ENCODE assay signal across 22 cellular contexts in the genomic region with DNA sequence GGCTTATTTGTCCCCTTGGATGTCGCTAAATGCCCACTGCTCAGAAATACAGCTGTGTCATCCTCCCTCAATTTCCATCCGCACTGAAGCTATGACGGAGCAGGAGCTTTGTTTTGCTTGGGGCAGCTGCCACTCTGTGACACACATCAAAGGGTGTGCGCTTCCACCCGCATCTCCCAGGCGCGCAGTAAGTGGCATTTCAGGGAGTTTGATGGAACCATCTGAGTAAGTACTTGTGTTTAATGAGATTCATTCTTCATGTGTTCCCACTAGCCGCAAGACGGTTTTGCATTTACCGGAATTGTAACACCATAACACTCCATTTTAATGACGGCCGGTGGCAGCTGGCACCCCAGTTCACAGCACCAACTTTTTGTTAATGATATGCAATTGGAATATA.
DNase-seq lines count a peak whose midpoint lies in the region; ATAC-seq and TF ChIP-seq lines count a peak whose summit lies in the region.
"Had no signal": no experiment of that assay in that cellular context is flagged by ENCODE, and none has a peak within 500 bp of the region (broad histone marks: within the 10 kb centered on the region; RNA-seq: fewer than 3 reads in every experiment).

No MANE protein-coding gene starts in this region.

- H2BK12ac ChIP-seq in neuronal stem cell (ENCODE audit: low read length) = no peak overlapping the region

- H3K14ac ChIP-seq in neuronal stem cell (ENCODE audit: low read length) = no peak overlapping the region

- H2BK5ac ChIP-seq in neuronal stem cell (ENCODE audit: low read length) = no peak overlapping the region

- peaks cover 12% of the 10 kb centered on the region for H3K4me1 Mint-ChIP-seq in GM23338

- TF ChIP-seq RAD21 in SK-N-SH (IDR thresholded peaks at IDR 0.05; ENCODE audit: low read length) = no peak

- no peaks in the 10 kb centered on the region for H3K9me2 ChIP-seq in GM23338 (ENCODE audit: insufficient read depth)
- no peaks in the 10 kb centered on the region for H3K9me2 ChIP-seq in SK-N-SH

- no peak overlapping the region for H2AK5ac ChIP-seq in neuronal stem cell (ENCODE audit: low read depth, low read length)

- TF ChIP-seq CTCF in GM23338 (conservative IDR thresholded peaks at IDR 0.05; ENCODE audit: low read depth in 2 of 2) (no peak), SK-N-SH (IDR thresholded peaks at IDR 0.05) (no peak)

- CTCF ChIA-PET in SK-N-SH (lab: Yijun Ruan, JAX) = interaction anchor here (0.6 kb wide), 1 partner anchor 729 kb away, joined by 3 read pairs; no protein-coding TSS in a partner anchor

- H3K36me3 Mint-ChIP-seq in GM23338 (ENCODE audit: low read depth) = no peaks in the 10 kb centered on the region
- H3K36me3 Mint-ChIP-seq: CD8-positive, alpha-beta T cell had no signal

- H3K9me3 ChIP-seq in neuronal stem cell (replicated peaks in 1 of 2; ENCODE audit: control insufficient read depth in 2 of 2, insufficient read depth in 1 of 2, low read depth in 1 of 2, low read length in 2 of 2) = no peaks in the 10 kb centered on the region
- H3K9me3 ChIP-seq in SK-N-SH = no peaks in the 10 kb centered on the region

- H2BK120ac ChIP-seq in neuronal stem cell (ENCODE audit: low read depth, low read length) = no peak overlapping the region

- no peak overlapping the region for H3K23ac ChIP-seq in neuronal stem cell (ENCODE audit: low read depth, low read length, poor library complexity)

- POLR2A ChIA-PET in SK-N-SH (lab: Yijun Ruan, JAX) = no interaction called here

- no peak overlapping the region for H4K8ac ChIP-seq in neuronal stem cell (ENCODE audit: low read depth, low read length)

- DNase-seq in GM23338 (ENCODE audit: low spot score) = no peak
- DNase-seq in NCI-H2171 (lab: John Stamatoyannopoulos, UW) = peak; percentile 5
- DNase-seq in caudate nucleus (lab: John Stamatoyannopoulos, UW) = peak in 12 of 61 donors; percentile 7 to 38 (median 18)
- DNase-seq in neuronal stem cell (ENCODE audit: low spot score) = no peak
- DNase-seq in SK-N-SH = no peak
- DNase-seq in activated CD8-positive, alpha-beta memory T cell treated with anti-CD3 and anti-CD28 coated beads, Interleukin-2, amount 50 U/mL, for 48 hours = no peak
- DNase-seq: activated CD4-positive, alpha-beta T cell treated with anti-CD3 and anti-CD28 coated beads for 36 hours; activated CD8-positive, alpha-beta memory T cell treated with anti-CD3 and anti-CD28 coated beads, Interleukin-2, amount 50 U/mL, for 4 hours; activated gamma-delta T cell treated with Interleukin-2 at 50 U/mL for 16 hours; amniotic stem cell; CD8-positive, alpha-beta T cell; cerebellar nuclear complex; effector memory CD4-positive, alpha-beta T cell; EL; KG1; NCI-H1092; NCI-H446; small intestine; stimulated activated CD4-positive, alpha-beta T cell treated with anti-CD3 and anti-CD28 coated beads, Interleukin-4, amount 100 ng/mL, for 24 hours; substantia nigra had no signal

- no peak overlapping the region for H3K27ac ChIP-seq in GM23338 (ENCODE audit: low read depth)
- peak overlapping the region; percentile 52 for H3K27ac ChIP-seq in caudate nucleus (ENCODE audit: low read depth, low read length)
- H3K27ac ChIP-seq in neuronal stem cell (replicated peaks; ENCODE audit: low read length) = no peak overlapping the region
- H3K27ac ChIP-seq in SK-N-SH (ENCODE audit: low read depth in 2 of 2, low read length in 1 of 2) = no peak overlapping the region

- ATAC-seq in GM23338 (no peak), HG02970 (IDR thresholded peaks at IDR 0.05; ENCODE audit: low FRiP score, unreplicated experiment) (no peak), HG03521 (IDR thresholded peaks at IDR 0.05; ENCODE audit: unreplicated experiment) (no peak)
- ATAC-seq: activated CD4-positive, alpha-beta T cell treated with anti-CD3 and anti-CD28 coated beads for 36 hours; CD8-positive, alpha-beta T cell had no signal

- no peak overlapping the region for H3K18ac ChIP-seq in neuronal stem cell (ENCODE audit: low read length)

- H4K20me1 ChIP-seq in GM23338 (replicated peaks; ENCODE audit: insufficient read depth) = no peaks in the 10 kb centered on the region
- H4K20me1 ChIP-seq in SK-N-SH (ENCODE audit: insufficient read depth) = no peaks in the 10 kb centered on the region

- no peak overlapping the region for H2BK15ac ChIP-seq in neuronal stem cell (ENCODE audit: low read length)

- no peaks in the 10 kb centered on the region for H3K9me3 Mint-ChIP-seq in GM23338

- no peaks in the 10 kb centered on the region for H3K79me2 ChIP-seq in GM23338 (replicated peaks; ENCODE audit: insufficient read depth)
- H3K79me2 ChIP-seq in SK-N-SH (ENCODE audit: insufficient read depth) = no peaks in the 10 kb centered on the region

- H3K4me1 ChIP-seq in GM23338 (ENCODE audit: insufficient read depth) = peaks cover 6% of the 10 kb centered on the region
- H3K4me1 ChIP-seq in neuronal stem cell (ENCODE audit: control insufficient read depth in 2 of 2, insufficient read depth in 1 of 2, low read depth in 1 of 2, low read length in 2 of 2) = peaks cover 7 to 12% of the 10 kb centered on the region in 2 donors
- no peaks in the 10 kb centered on the region for H3K4me1 ChIP-seq in SK-N-SH (ENCODE audit: control insufficient read depth in 1 of 2, insufficient read depth in 2 of 2, low read depth in 1 of 2, low read length in 1 of 2)

- no peaks in the 10 kb centered on the region for H3K36me3 ChIP-seq in GM23338 (ENCODE audit: insufficient read depth)
- no peaks in the 10 kb centered on the region for H3K36me3 ChIP-seq in neuronal stem cell (replicated peaks in 1 of 2; ENCODE audit: control insufficient read depth in 2 of 2, insufficient read depth in 2 of 2, low read length in 2 of 2)
- no peaks in the 10 kb centered on the region for H3K36me3 ChIP-seq in SK-N-SH (replicated peaks in 1 of 2; ENCODE audit: control insufficient read depth in 1 of 2, insufficient read depth in 2 of 2, low read length in 1 of 2)

- H3K4me3 ChIP-seq in GM23338 (no peak overlapping the region), neuronal stem cell (ENCODE audit: low read length in 2 of 2) (peak overlapping the region in 1 of 2 donors; percentile 16), SK-N-SH (ENCODE audit: low read depth in 2 of 2, low read length in 1 of 2) (no peak overlapping the region)

- H3F3A ChIP-seq in GM23338 (replicated peaks; ENCODE audit: low read depth) = no peaks in the 10 kb centered on the region
- H3F3A ChIP-seq in SK-N-SH (replicated peaks; ENCODE audit: insufficient read depth) = no peaks in the 10 kb centered on the region

- H2AFZ ChIP-seq in GM23338 = peak overlapping the region; percentile 78
- H2AFZ ChIP-seq in neuronal stem cell (ENCODE audit: low read length) = peak overlapping the region; percentile 64
- no peak overlapping the region for H2AFZ ChIP-seq in SK-N-SH (ENCODE audit: low read depth)

- H4K91ac ChIP-seq in neuronal stem cell (ENCODE audit: low read depth, low read length, poor library complexity) = no peak overlapping the region

- H3K79me1 ChIP-seq in neuronal stem cell (ENCODE audit: low read depth, low read length) = no peaks in the 10 kb centered on the region

- no peak overlapping the region for H3K4me3 Mint-ChIP-seq in GM23338
- H3K4me3 Mint-ChIP-seq: activated CD4-positive, alpha-beta T cell treated with anti-CD3 and anti-CD28 coated beads for 36 hours; CD8-positive, alpha-beta T cell had no signal

- peak overlapping the region; percentile 27; the same call in 1 of the 2 replicates for H3K27ac Mint-ChIP-seq in GM23338
- H3K27ac Mint-ChIP-seq: activated CD4-positive, alpha-beta T cell treated with anti-CD3 and anti-CD28 coated beads for 36 hours; CD8-positive, alpha-beta T cell had no signal

- H3K4me2 ChIP-seq in GM23338 = no peak overlapping the region
- H3K4me2 ChIP-seq in neuronal stem cell (ENCODE audit: insufficient read depth, low read length, poor library complexity, severe bottlenecking) = no peak overlapping the region
- H3K4me2 ChIP-seq in SK-N-SH = no peak overlapping the region

- H3K9ac ChIP-seq in neuronal stem cell (ENCODE audit: low read depth, low read length, poor library complexity) (no peak overlapping the region), SK-N-SH (no peak overlapping the region)

- H3K27me3 Mint-ChIP-seq in GM23338 (ENCODE audit: insufficient read depth, low read depth, poor library complexity) = no peaks in the 10 kb centered on the region

- no peak for TF ChIP-seq EP300 in SK-N-SH (IDR thresholded peaks at IDR 0.05; ENCODE audit: borderline replicate concordance in 1 of 2, low read depth in 1 of 2, low read length in 1 of 2)

- H3K4ac ChIP-seq in neuronal stem cell (ENCODE audit: low read length) = no peak overlapping the region

- no peaks in the 10 kb centered on the region for H3K27me3 ChIP-seq in GM23338 (ENCODE audit: insufficient read depth)
- H3K27me3 ChIP-seq in neuronal stem cell (ENCODE audit: control insufficient read depth in 3 of 3, insufficient read depth in 3 of 3, low read depth in 1 of 3, low read length in 3 of 3) = no peaks in the 10 kb centered on the region
- H3K27me3 ChIP-seq in SK-N-SH (ENCODE audit: insufficient read depth) = no peaks in the 10 kb centered on the region

- no CpG with 5 or more reads among the region's 12 CpGs for WGBS in neuronal stem cell (ENCODE audit: extremely low coverage in 2 of 2, insufficient read length in 2 of 2, insufficient replicate concordance in 1 of 2), 2 donors
- WGBS in SK-N-SH (ENCODE audit: low lambda C conversion rate) = 85% methylated on average over 12 of the region's 12 CpGs

TF ChIP-seq in GM23338, 12 proteins besides CTCF, POLR2A, EP300 and RAD21 (continues in another document):
- TF ChIP-seq ZNF114 (CRISPR knock-in tag; IDR thresholded peaks at IDR 0.05) = no peak
- TF ChIP-seq, protein P1, sequence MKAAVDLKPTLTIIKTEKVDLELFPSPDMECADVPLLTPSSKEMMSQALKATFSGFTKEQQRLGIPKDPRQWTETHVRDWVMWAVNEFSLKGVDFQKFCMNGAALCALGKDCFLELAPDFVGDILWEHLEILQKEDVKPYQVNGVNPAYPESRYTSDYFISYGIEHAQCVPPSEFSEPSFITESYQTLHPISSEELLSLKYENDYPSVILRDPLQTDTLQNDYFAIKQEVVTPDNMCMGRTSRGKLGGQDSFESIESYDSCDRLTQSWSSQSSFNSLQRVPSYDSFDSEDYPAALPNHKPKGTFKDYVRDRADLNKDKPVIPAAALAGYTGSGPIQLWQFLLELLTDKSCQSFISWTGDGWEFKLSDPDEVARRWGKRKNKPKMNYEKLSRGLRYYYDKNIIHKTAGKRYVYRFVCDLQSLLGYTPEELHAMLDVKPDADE (IDR thresholded peaks at IDR 0.05) = no peak

TF ChIP-seq in SK-N-SH, 30 proteins besides CTCF, POLR2A, EP300 and RAD21 (continues in another document):
- TF ChIP-seq RXRA (IDR thresholded peaks at IDR 0.05; ENCODE audit: borderline replicate concordance, low read depth) (no peak), JUND (IDR thresholded peaks at IDR 0.05) (no peak), TEAD4 (IDR thresholded peaks at IDR 0.05; ENCODE audit: borderline replicate concordance, insufficient read depth) (no peak), FOXM1 (IDR thresholded peaks at IDR 0.05; ENCODE audit: low read depth) (no peak), GABPA (IDR thresholded peaks at IDR 0.05; ENCODE audit: low read depth) (no peak), NRF1 (IDR thresholded peaks at IDR 0.05; ENCODE audit: low read depth, low read length) (no peak)
